Comparison of ENCODE assay signal across 27 cellular contexts in the genomic region with DNA sequence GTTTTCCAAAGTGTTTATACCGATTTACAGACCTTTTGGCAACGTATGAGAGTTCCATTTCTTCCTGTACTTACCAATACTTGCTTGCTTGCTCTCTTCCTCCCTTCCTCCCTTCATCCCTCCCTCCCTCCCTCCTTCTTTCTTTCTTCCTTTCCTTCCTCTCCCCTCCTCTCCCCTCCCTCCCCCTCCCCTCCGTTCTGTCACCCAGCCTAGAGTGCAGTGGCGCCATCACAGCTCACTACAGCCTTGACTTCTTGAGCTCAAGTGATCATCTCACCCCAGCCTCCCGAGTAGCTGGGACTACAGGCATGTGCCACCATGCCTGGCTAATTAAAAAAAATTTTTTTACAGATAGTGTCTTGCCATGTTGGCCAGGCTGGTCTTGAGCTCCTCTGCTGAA. TPM values are rescaled to one million over a fixed set of nuclear protein-coding genes. Genes with fewer than 3 reads are reported as not detected.
DNase-seq lines count a peak whose midpoint lies in the region; ATAC-seq and TF ChIP-seq lines count a peak whose summit lies in the region.
"Had no signal": no experiment of that assay in that cellular context is flagged by ENCODE, and none has a peak within 500 bp of the region (broad histone marks: within the 10 kb centered on the region; RNA-seq: fewer than 3 reads in every experiment).

No MANE protein-coding gene starts in this region.

- H3K9me3 ChIP-seq in RWPE2 (ENCODE audit: severe bottlenecking): no peaks in the 10 kb centered on the region
- no peaks in the 10 kb centered on the region for H3K9me3 ChIP-seq in skeletal muscle satellite cell (replicated peaks; ENCODE audit: low read length)
- H3K9me3 ChIP-seq: gastroesophageal sphincter, SK-N-SH, stomach, tibial nerve had no signal

- peak overlapping the region; percentile 32 for H3K27ac ChIP-seq in RWPE2 (ENCODE audit: poor library complexity, severe bottlenecking)
- H3K27ac ChIP-seq in foreskin keratinocyte: peak overlapping the region; percentile 35
- no peak overlapping the region for H3K27ac ChIP-seq in coronary artery
- H3K27ac ChIP-seq: gastroesophageal sphincter, KMS-11, neural progenitor cell, tibial nerve had no signal

- H3K4me3 ChIP-seq in RWPE2 (ENCODE audit: severe bottlenecking) (no peak overlapping the region), skeletal muscle satellite cell (ENCODE audit: low read length) (no peak overlapping the region), coronary artery (no peak overlapping the region)
- H3K4me3 ChIP-seq: gastroesophageal sphincter, neural progenitor cell, stomach, tibial nerve had no signal

- H3K9ac ChIP-seq in skeletal muscle satellite cell (ENCODE audit: low read depth, low read length): no peak overlapping the region
- H3K9ac ChIP-seq: KMS-11, neural progenitor cell, SK-N-SH had no signal

- ATAC-seq in RWPE2 (ENCODE audit: low read depth): no peak
- no peak for ATAC-seq in foreskin keratinocyte
- no peak for ATAC-seq in GM19035 (IDR thresholded peaks at IDR 0.05; ENCODE audit: unreplicated experiment)
- ATAC-seq: gastroesophageal sphincter, left ventricle myocardium superior, sciatic nerve had no signal

- H3K4me2 ChIP-seq in skeletal muscle satellite cell (ENCODE audit: low read length): peak overlapping the region; percentile 40
- H3K4me2 ChIP-seq: KMS-11, SK-N-SH had no signal

- H3K36me3 ChIP-seq in RWPE2 (ENCODE audit: low read depth) (0 out of 2 replicates have a peak, but pooled peaks cover 10% of the 10 kb centered on the region), skeletal muscle satellite cell (ENCODE audit: insufficient read depth, low read length) (no peaks in the 10 kb centered on the region)
- H3K36me3 ChIP-seq: gastroesophageal sphincter, neural progenitor cell, stomach, WERI-Rb-1 had no signal

- H3K27me3 ChIP-seq in RWPE2 (ENCODE audit: insufficient read depth, poor library complexity, severe bottlenecking): no peaks in the 10 kb centered on the region
- H3K27me3 ChIP-seq in foreskin keratinocyte: no peaks in the 10 kb centered on the region
- no peaks in the 10 kb centered on the region for H3K27me3 ChIP-seq in skeletal muscle satellite cell (ENCODE audit: control insufficient read depth, insufficient read depth, low read length)
- H3K27me3 ChIP-seq: gastroesophageal sphincter, neural progenitor cell, stomach, tibial nerve had no signal

- no peak for TF ChIP-seq CTCF in RWPE2 (IDR thresholded peaks at IDR 0.05; ENCODE audit: poor library complexity, severe bottlenecking)
- TF ChIP-seq CTCF in foreskin keratinocyte (conservative IDR thresholded peaks at IDR 0.05): no peak
- TF ChIP-seq CTCF in coronary artery (IDR thresholded peaks at IDR 0.05): no peak

- peak; percentile 0 for DNase-seq in NCI-H345 treated with DMSO at 0.1 percent for 48 hours (lab: John Stamatoyannopoulos, UW; ENCODE audit: unreplicated experiment)
- DNase-seq in NCI-H345 (lab: John Stamatoyannopoulos, UW): no peak
- no peak for DNase-seq in RWPE2 (ENCODE audit: low spot score)
- DNase-seq in foreskin keratinocyte: no peak
- no peak for DNase-seq in DMS153 (lab: John Stamatoyannopoulos, UW)
- DNase-seq in coronary artery (ENCODE audit: low spot score): no peak
- DNase-seq: 8988T; activated CD4-positive, alpha-beta T cell treated with anti-CD3 and anti-CD28 coated beads, Interleukin-2, amount 50 U/mL, for 4 hours; activated effector memory CD4-positive, alpha-beta T cell treated with Interleukin-2 at 50 U/mL for 16 hours; CD8-positive, alpha-beta memory T cell; DMS53; effector CD4-positive, alpha-beta T cell; hippocampal formation; left ventricle myocardium superior; NCI-H146; NCI-H510A treated with DMSO at 0.1 percent for 48 hours; NK-92 treated with Interleukin-12 subunit alpha and Interleukin-12 subunit beta, amount 100 ng/mL, for 24 hours; SK-N-SH; stomach had no signal

- H3K4me1 ChIP-seq in RWPE2 (ENCODE audit: insufficient read depth, poor library complexity, severe bottlenecking) (peaks cover 52% of the 10 kb centered on the region), foreskin keratinocyte (peaks cover 34% of the 10 kb centered on the region), skeletal muscle satellite cell (ENCODE audit: control insufficient read depth, insufficient read depth, low read length) (peaks cover 39% of the 10 kb centered on the region)

RNA-seq across cellular contexts. Expression of gene DIP2B, which starts 40.4 kb away (rescaled TPM):
- 29.6 and 30.7 TPM in 2 replicates for total RNA-seq in foreskin keratinocyte
- polyA plus RNA-seq in foreskin keratinocyte: 4.8 and 6.4 TPM in 2 replicates
- total RNA-seq in skeletal muscle satellite cell (2012; rRNA removed): 17.7 and 22.1 TPM in 2 replicates

Comparison
In these comparisons a context has a peak if more than half of its experiments do, and no peak if none do; other contexts are left out.
1. H3K27ac ChIP-seq: peak in RWPE2 (single experiment) and foreskin keratinocyte (single experiment); none in coronary artery (0 of 2).